ENCODE assay signal across 8 cellular contexts in the genomic region with DNA sequence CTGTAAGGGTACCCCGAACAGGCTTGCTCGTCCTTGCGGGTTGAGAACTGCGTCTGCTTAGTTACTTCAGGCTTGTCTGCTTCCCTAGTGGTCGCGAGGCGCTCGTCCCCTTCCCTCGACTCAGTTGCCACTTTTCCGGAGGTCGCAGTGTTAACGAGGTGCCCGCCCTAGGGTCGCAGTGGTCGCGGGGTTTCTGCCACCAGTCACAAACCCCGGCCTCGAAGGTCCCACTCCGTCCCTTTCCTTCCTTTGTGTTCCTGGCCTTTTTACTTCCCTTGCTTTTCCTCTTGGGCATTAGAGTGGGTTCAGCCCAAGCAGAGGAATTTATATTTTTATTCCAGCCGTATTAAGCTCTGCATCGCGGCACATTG. TPM values are rescaled to one million over a fixed set of nuclear protein-coding genes. Genes with fewer than 3 reads are reported as not detected.
DNase-seq lines count a peak whose midpoint lies in the region; ATAC-seq, FAIRE-seq and TF ChIP-seq lines count a peak whose summit lies in the region.

No MANE protein-coding gene starts in this region.

- peak overlapping the region; percentile 93 for H3K4me3 ChIP-seq in cardiac muscle cell
- peak overlapping the region; percentile 82 to 96 (median 86) for H3K4me3 ChIP-seq in HepG2 (replicated peaks in 1 of 3; ENCODE audit: insufficient read depth in 1 of 3, low read depth in 2 of 3, low read length in 3 of 3)
- peak overlapping the region; percentile 88 for H3K4me3 ChIP-seq in urinary bladder (ENCODE audit: low read depth, low read length)

- POLR2A ChIA-PET in HepG2 (lab: Yijun Ruan, JAX) = interaction anchor here (0.7 to 3.5 kb wide), 14 partner anchors 12 to 194 kb away, joined by 3 to 14 read pairs (median 4); a partner anchor contains a TSS

- H3K27ac ChIP-seq in cardiac muscle cell (peak overlapping the region; percentile 100), HepG2 (ENCODE audit: extremely low read length, insufficient read depth, low read length) (peak overlapping the region; percentile 97), urinary bladder (ENCODE audit: low read depth) (peak overlapping the region; percentile 96)

- peak overlapping the region; percentile 85 for H3K4me2 ChIP-seq in HepG2 (ENCODE audit: low read depth, low read length)

- H3K79me2 ChIP-seq in HepG2 (ENCODE audit: insufficient read depth, low read length) = peaks cover 41% of the 10 kb centered on the region

- no peak for FAIRE-seq in HepG2 (lab: Jason Lieb, UNC)
- no peak for FAIRE-seq in RCC 7860 (lab: Jason Lieb, UNC)

- peaks cover 24% of the 10 kb centered on the region for H3K36me3 Mint-ChIP-seq in activated naive CD8-positive, alpha-beta T cell treated with anti-CD3 and anti-CD28 coated beads, Interleukin-2, amount 50 U/mL, for 24 hours (ENCODE audit: low read depth)

- H3K36me3 ChIP-seq in cardiac muscle cell = peaks cover 12% of the 10 kb centered on the region
- peaks cover 5 to 22% of the 10 kb centered on the region in 2 experiments for H3K36me3 ChIP-seq in HepG2 (replicated peaks in 1 of 2; ENCODE audit: control insufficient read depth in 1 of 2, insufficient read depth in 2 of 2, low read length in 2 of 2)
- peaks cover 2% of the 10 kb centered on the region for H3K36me3 ChIP-seq in urinary bladder (ENCODE audit: insufficient read depth)

- DNase-seq in cardiac muscle cell (ENCODE audit: low read depth in 1 of 2, low spot score in 1 of 2) (no peak), left cardiac atrium (no peak), HepG2 (ENCODE audit: low spot score) (no peak), COLO668 (lab: John Stamatoyannopoulos, UW; ENCODE audit: unreplicated experiment) (no peak), RCC 7860 (ENCODE audit: low spot score) (no peak)
- no peak for DNase-seq in activated naive CD8-positive, alpha-beta T cell treated with anti-CD3 and anti-CD28 coated beads, Interleukin-2, amount 50 U/mL, for 24 hours
- no peak for DNase-seq in stimulated activated CD4-positive, alpha-beta T cell treated with anti-CD3 and anti-CD28 coated beads, Interleukin-12 subunit alpha, Interleukin-12 subunit beta, amount 100 ng/mL, for 4 hours

- peaks cover 29% of the 10 kb centered on the region for H3K4me1 Mint-ChIP-seq in activated naive CD8-positive, alpha-beta T cell treated with anti-CD3 and anti-CD28 coated beads, Interleukin-2, amount 50 U/mL, for 24 hours

- peak overlapping the region; percentile 96 for H3K4me3 Mint-ChIP-seq in activated naive CD8-positive, alpha-beta T cell treated with anti-CD3 and anti-CD28 coated beads, Interleukin-2, amount 50 U/mL, for 24 hours

- H3K27me3 ChIP-seq in cardiac muscle cell = no peaks in the 10 kb centered on the region
- H3K27me3 ChIP-seq in HepG2 (ENCODE audit: control insufficient read depth in 1 of 2, insufficient read depth in 2 of 2, low read length in 2 of 2) = no peaks in the 10 kb centered on the region; a peak in 1 of 5 replicates

- BruUV-seq in HepG2 (replicated peaks; lab: Mats Ljungman, UMichigan) = TSS peak; percentile 84

- no peak; a peak in 1 of 4 replicates for TF ChIP-seq POLR2A in HepG2 (IDR thresholded peaks at IDR 0.05; ENCODE audit: insufficient read depth in 1 of 2, low read depth in 2 of 2, low read length in 2 of 2)

- no peaks in the 10 kb centered on the region for H4K20me1 ChIP-seq in HepG2 (ENCODE audit: insufficient read depth, low read length)

- peak overlapping the region; percentile 77 for H2AFZ ChIP-seq in HepG2 (ENCODE audit: low read length)

- under 1% methylated on average over 18 of the region's 22 CpGs for WGBS in HepG2 (ENCODE audit: low lambda C conversion rate)
- WGBS in urinary bladder = under 1% methylated on average over 22 of the region's 22 CpGs

- peak overlapping the region; percentile 95 for H3K27ac Mint-ChIP-seq in activated naive CD8-positive, alpha-beta T cell treated with anti-CD3 and anti-CD28 coated beads, Interleukin-2, amount 50 U/mL, for 24 hours

- TF ChIP-seq EP300 in HepG2 (IDR thresholded peaks at IDR 0.05; ENCODE audit: low read depth in 2 of 2, low read length in 2 of 2) (no peak), HepG2 (CRISPR knock-in tag; IDR thresholded peaks at IDR 0.05; ENCODE audit: borderline replicate concordance) (no peak)

- no peak for ATAC-seq in left cardiac atrium
- ATAC-seq in activated naive CD8-positive, alpha-beta T cell treated with anti-CD3 and anti-CD28 coated beads, Interleukin-2, amount 50 U/mL, for 24 hours = no peak
- peak; percentile 28 for ATAC-seq in HepG2

- H3K27me3 Mint-ChIP-seq in activated naive CD8-positive, alpha-beta T cell treated with anti-CD3 and anti-CD28 coated beads, Interleukin-2, amount 50 U/mL, for 24 hours = no peaks in the 10 kb centered on the region

- no peaks in the 10 kb centered on the region for H3K9me3 ChIP-seq in cardiac muscle cell (ENCODE audit: low read depth)
- H3K9me3 ChIP-seq in HepG2 (ENCODE audit: low read length) = no peaks in the 10 kb centered on the region

- TF ChIP-seq CTCF in cardiac muscle cell (IDR thresholded peaks at IDR 0.05; ENCODE audit: low read depth, low read length) = no peak
- no peak for TF ChIP-seq CTCF in HepG2 (CRISPR knock-in tag; IDR thresholded peaks at IDR 0.05)

- peak; percentile 30 for TF ChIP-seq RAD21 in HepG2 (CRISPR knock-in tag; IDR thresholded peaks at IDR 0.05)

- H3K9me3 Mint-ChIP-seq in activated naive CD8-positive, alpha-beta T cell treated with anti-CD3 and anti-CD28 coated beads, Interleukin-2, amount 50 U/mL, for 24 hours = no peaks in the 10 kb centered on the region

- CTCF ChIA-PET in HepG2 (lab: Yijun Ruan, JAX; ENCODE audit: low intra/inter-chr PET ratio, low total read pairs) = interaction anchor here (1.0 kb wide), 1 partner anchor 34 kb away, joined by 3 read pairs; no protein-coding TSS in a partner anchor

- intact Hi-C loops in left cardiac atrium (cut with DNase I) (loop anchor here in 1 of 2 donors (10.0 kb wide), 1 partner anchor 241 kb away; no protein-coding TSS in a partner anchor), HepG2 (cut with micrococcal nuclease; ENCODE audit: unreplicated experiment) (no loop called here)

- in situ Hi-C loops in HepG2 (cut with HindIII; ENCODE audit: extremely low pct_ligation_motif_present, low pct_unique_long_range_greater_than_20kb) = no loop called here

- peaks cover 5% of the 10 kb centered on the region for H3K4me1 ChIP-seq in cardiac muscle cell (ENCODE audit: low read depth)
- H3K4me1 ChIP-seq in HepG2 (ENCODE audit: insufficient read depth, low read length) = peaks cover 34% of the 10 kb centered on the region
- H3K4me1 ChIP-seq in urinary bladder (ENCODE audit: insufficient read depth) = no peaks in the 10 kb centered on the region

- H3K9ac ChIP-seq in HepG2 (ENCODE audit: insufficient read depth, low read depth, low read length) = peak overlapping the region; percentile 98

RNA-seq across cellular contexts. Expression of a gene that starts 0.3 kb away (rescaled TPM):
- 23.4 and 32.7 TPM in 2 replicates for total RNA-seq in cardiac muscle cell
- 51.9 and 59.0 TPM in 2 replicates for polyA plus RNA-seq in cardiac muscle cell
- 10 to 100 TPM; 28.6 to 37.9 TPM for total RNA-seq in left cardiac atrium
- 122 and 124 TPM in 2 replicates for total RNA-seq in HepG2 (2016; rRNA removed; fragmentation: Illumina TruSeq; extraction: Trizol)
- 32.8 and 35.7 TPM in 2 replicates for total RNA-seq in HepG2 (2016; cell fraction: cytosol; rRNA removed; fragmentation: Illumina TruSeq; extraction: Trizol; ENCODE audit: low read depth)
- 119 and 122 TPM in 2 replicates for total RNA-seq in HepG2 (2016; cell fraction: insoluble cytoplasmic fraction; rRNA removed; fragmentation: Illumina TruSeq; extraction: Trizol)
- 28.2 and 37.8 TPM in 2 replicates for total RNA-seq in HepG2 (2016; cell fraction: membrane; rRNA removed; fragmentation: Illumina TruSeq; extraction: Trizol)
- 112 and 113 TPM in 2 replicates for total RNA-seq in HepG2 (2016; cell fraction: nucleus; rRNA removed; fragmentation: Illumina TruSeq; extraction: Trizol)
- polyA plus RNA-seq in HepG2 (2011; rRNA removed) = 79.4 and 89.1 TPM in 2 replicates
- 64.8 and 78.3 TPM in 2 replicates for polyA plus RNA-seq in HepG2 (2011; cell fraction: cytosol; rRNA removed)
- 303 and 416 TPM in 2 replicates for polyA plus RNA-seq in HepG2 (2011; cell fraction: nucleus; rRNA removed)
- polyA plus RNA-seq in HepG2 (2012) = 34.4 and 62.5 TPM in 2 replicates
- 17.2 and 18.1 TPM in 2 replicates for polyA plus RNA-seq in HepG2 (2016; cell fraction: cytosol; fragmentation: Illumina TruSeq; extraction: Trizol; ENCODE audit: low read depth)
- polyA plus RNA-seq in HepG2 (2016; cell fraction: insoluble cytoplasmic fraction; fragmentation: Illumina TruSeq; extraction: Trizol; ENCODE audit: low read depth) = 81.2 and 85.9 TPM in 2 replicates
- polyA plus RNA-seq in HepG2 (2016; cell fraction: membrane; fragmentation: Illumina TruSeq; extraction: Trizol; ENCODE audit: low read depth) = 16.9 and 17.7 TPM in 2 replicates
- polyA plus RNA-seq in HepG2 (2016; cell fraction: nucleus; fragmentation: Illumina TruSeq; extraction: Trizol; ENCODE audit: insufficient read depth, low read depth) = 226 and 250 TPM in 2 replicates
- 91.6 and 267 TPM in 2 replicates for polyA minus RNA-seq in HepG2 (2011; rRNA and poly(A)+ RNA removed; ENCODE audit: low replicate concordance)
- 23.6 and 24.5 TPM in 2 replicates for polyA minus RNA-seq in HepG2 (2011; cell fraction: cytosol; rRNA and poly(A)+ RNA removed)
- polyA minus RNA-seq in HepG2 (2011; cell fraction: nucleus; rRNA and poly(A)+ RNA removed) = 69.2 and 70.3 TPM in 2 replicates
- total RNA-seq in urinary bladder = 36.6 TPM
- 40.2 TPM for polyA plus RNA-seq in urinary bladder

RNA-seq across cellular contexts. Expression of a gene that starts 23.0 kb away (rescaled TPM):
- 91.3 and 109 TPM in 2 replicates for total RNA-seq in cardiac muscle cell
- 485 and 542 TPM in 2 replicates for polyA plus RNA-seq in cardiac muscle cell
- total RNA-seq in left cardiac atrium = 100 to 1,000 TPM; 231 to 246 TPM
- total RNA-seq in HepG2 (2016; rRNA removed; fragmentation: Illumina TruSeq; extraction: Trizol) = 553 and 842 TPM in 2 replicates
- 162 and 178 TPM in 2 replicates for total RNA-seq in HepG2 (2016; cell fraction: cytosol; rRNA removed; fragmentation: Illumina TruSeq; extraction: Trizol; ENCODE audit: low read depth)
- total RNA-seq in HepG2 (2016; cell fraction: insoluble cytoplasmic fraction; rRNA removed; fragmentation: Illumina TruSeq; extraction: Trizol) = 553 and 885 TPM in 2 replicates
- 469 and 483 TPM in 2 replicates for total RNA-seq in HepG2 (2016; cell fraction: membrane; rRNA removed; fragmentation: Illumina TruSeq; extraction: Trizol)
- total RNA-seq in HepG2 (2016; cell fraction: nucleus; rRNA removed; fragmentation: Illumina TruSeq; extraction: Trizol) = 195 and 213 TPM in 2 replicates
- polyA plus RNA-seq in HepG2 (2011; rRNA removed) = 252 and 337 TPM in 2 replicates
- 69.8 and 103 TPM in 2 replicates for polyA plus RNA-seq in HepG2 (2011; cell fraction: cytosol; rRNA removed)
- polyA plus RNA-seq in HepG2 (2011; cell fraction: nucleus; rRNA removed) = 25.8 and 30.1 TPM in 2 replicates
- polyA plus RNA-seq in HepG2 (2012) = 289 and 643 TPM in 2 replicates
- 377 and 391 TPM in 2 replicates for polyA plus RNA-seq in HepG2 (2016; cell fraction: cytosol; fragmentation: Illumina TruSeq; extraction: Trizol; ENCODE audit: low read depth)
- polyA plus RNA-seq in HepG2 (2016; cell fraction: insoluble cytoplasmic fraction; fragmentation: Illumina TruSeq; extraction: Trizol; ENCODE audit: low read depth) = 1,249 and 1,398 TPM in 2 replicates
- polyA plus RNA-seq in HepG2 (2016; cell fraction: membrane; fragmentation: Illumina TruSeq; extraction: Trizol; ENCODE audit: low read depth) = 612 and 621 TPM in 2 replicates
- polyA plus RNA-seq in HepG2 (2016; cell fraction: nucleus; fragmentation: Illumina TruSeq; extraction: Trizol; ENCODE audit: insufficient read depth, low read depth) = 448 and 485 TPM in 2 replicates
- polyA minus RNA-seq in HepG2 (2011; rRNA and poly(A)+ RNA removed; ENCODE audit: low replicate concordance) = 78.7 and 95.4 TPM in 2 replicates
- 255 and 261 TPM in 2 replicates for polyA minus RNA-seq in HepG2 (2011; cell fraction: cytosol; rRNA and poly(A)+ RNA removed)
- 42.5 and 63.9 TPM in 2 replicates for polyA minus RNA-seq in HepG2 (2011; cell fraction: nucleus; rRNA and poly(A)+ RNA removed)
- total RNA-seq in urinary bladder = 150 TPM
- polyA plus RNA-seq in urinary bladder = 98.3 TPM

RNA-seq across cellular contexts. Expression of a gene that starts 51.5 kb away (rescaled TPM):
- total RNA-seq in cardiac muscle cell = 175 and 209 TPM in 2 replicates
- 136 and 201 TPM in 2 replicates for polyA plus RNA-seq in cardiac muscle cell
- 10 to 100 TPM; 16.4 to 19.7 TPM for total RNA-seq in left cardiac atrium
- 237 and 256 TPM in 2 replicates for total RNA-seq in HepG2 (2016; rRNA removed; fragmentation: Illumina TruSeq; extraction: Trizol)
- 86.3 and 92.6 TPM in 2 replicates for total RNA-seq in HepG2 (2016; cell fraction: cytosol; rRNA removed; fragmentation: Illumina TruSeq; extraction: Trizol; ENCODE audit: low read depth)
- 209 and 270 TPM in 2 replicates for total RNA-seq in HepG2 (2016; cell fraction: insoluble cytoplasmic fraction; rRNA removed; fragmentation: Illumina TruSeq; extraction: Trizol)
- total RNA-seq in HepG2 (2016; cell fraction: membrane; rRNA removed; fragmentation: Illumina TruSeq; extraction: Trizol) = 67.0 and 88.4 TPM in 2 replicates
- total RNA-seq in HepG2 (2016; cell fraction: nucleus; rRNA removed; fragmentation: Illumina TruSeq; extraction: Trizol) = 98.2 and 106 TPM in 2 replicates
- 32.1 and 43.3 TPM in 2 replicates for polyA plus RNA-seq in HepG2 (2011; rRNA removed)
- 92.3 and 100 TPM in 2 replicates for polyA plus RNA-seq in HepG2 (2011; cell fraction: cytosol; rRNA removed)
- 38.5 and 41.1 TPM in 2 replicates for polyA plus RNA-seq in HepG2 (2011; cell fraction: nucleus; rRNA removed)
- 103 and 127 TPM in 2 replicates for polyA plus RNA-seq in HepG2 (2012)
- polyA plus RNA-seq in HepG2 (2016; cell fraction: cytosol; fragmentation: Illumina TruSeq; extraction: Trizol; ENCODE audit: low read depth) = 83.0 and 101 TPM in 2 replicates
- polyA plus RNA-seq in HepG2 (2016; cell fraction: insoluble cytoplasmic fraction; fragmentation: Illumina TruSeq; extraction: Trizol; ENCODE audit: low read depth) = 221 and 271 TPM in 2 replicates
- 58.3 and 84.5 TPM in 2 replicates for polyA plus RNA-seq in HepG2 (2016; cell fraction: membrane; fragmentation: Illumina TruSeq; extraction: Trizol; ENCODE audit: low read depth)
- 169 and 181 TPM in 2 replicates for polyA plus RNA-seq in HepG2 (2016; cell fraction: nucleus; fragmentation: Illumina TruSeq; extraction: Trizol; ENCODE audit: insufficient read depth, low read depth)
- polyA minus RNA-seq in HepG2 (2011; rRNA and poly(A)+ RNA removed; ENCODE audit: low replicate concordance) = 28.4 and 46.4 TPM in 2 replicates
- 50.6 and 65.7 TPM in 2 replicates for polyA minus RNA-seq in HepG2 (2011; cell fraction: cytosol; rRNA and poly(A)+ RNA removed)
- 30.4 and 32.2 TPM in 2 replicates for polyA minus RNA-seq in HepG2 (2011; cell fraction: nucleus; rRNA and poly(A)+ RNA removed)
- total RNA-seq in urinary bladder = 49.8 TPM
- 43.9 TPM for polyA plus RNA-seq in urinary bladder

RNA-seq across cellular contexts. Expression of a gene that starts 55.6 kb away (rescaled TPM):
- total RNA-seq in cardiac muscle cell = 33.5 and 35.3 TPM in 2 replicates
- 25.6 and 30.0 TPM in 2 replicates for polyA plus RNA-seq in cardiac muscle cell
- 10 to 100 TPM; 23.0 to 24.5 TPM for total RNA-seq in left cardiac atrium
- total RNA-seq in HepG2 (2016; rRNA removed; fragmentation: Illumina TruSeq; extraction: Trizol) = 20.9 and 28.4 TPM in 2 replicates
- total RNA-seq in HepG2 (2016; cell fraction: cytosol; rRNA removed; fragmentation: Illumina TruSeq; extraction: Trizol; ENCODE audit: low read depth) = 27.6 and 36.0 TPM in 2 replicates
- total RNA-seq in HepG2 (2016; cell fraction: insoluble cytoplasmic fraction; rRNA removed; fragmentation: Illumina TruSeq; extraction: Trizol) = 19.3 and 27.1 TPM in 2 replicates
- 16.9 and 18.9 TPM in 2 replicates for total RNA-seq in HepG2 (2016; cell fraction: membrane; rRNA removed; fragmentation: Illumina TruSeq; extraction: Trizol)
- total RNA-seq in HepG2 (2016; cell fraction: nucleus; rRNA removed; fragmentation: Illumina TruSeq; extraction: Trizol) = 36.9 and 38.2 TPM in 2 replicates
- 43.7 and 50.1 TPM in 2 replicates for polyA plus RNA-seq in HepG2 (2011; rRNA removed)
- polyA plus RNA-seq in HepG2 (2011; cell fraction: cytosol; rRNA removed) = 13.5 and 14.0 TPM in 2 replicates
- 250 and 284 TPM in 2 replicates for polyA plus RNA-seq in HepG2 (2011; cell fraction: nucleus; rRNA removed)
- polyA plus RNA-seq in HepG2 (2012) = 35.6 and 46.6 TPM in 2 replicates
- polyA plus RNA-seq in HepG2 (2016; cell fraction: cytosol; fragmentation: Illumina TruSeq; extraction: Trizol; ENCODE audit: low read depth) = 2.6 and 2.9 TPM in 2 replicates
- 14.5 and 18.7 TPM in 2 replicates for polyA plus RNA-seq in HepG2 (2016; cell fraction: insoluble cytoplasmic fraction; fragmentation: Illumina TruSeq; extraction: Trizol; ENCODE audit: low read depth)
- 7.5 and 8.4 TPM in 2 replicates for polyA plus RNA-seq in HepG2 (2016; cell fraction: membrane; fragmentation: Illumina TruSeq; extraction: Trizol; ENCODE audit: low read depth)
- polyA plus RNA-seq in HepG2 (2016; cell fraction: nucleus; fragmentation: Illumina TruSeq; extraction: Trizol; ENCODE audit: insufficient read depth, low read depth) = 131 and 138 TPM in 2 replicates
- polyA minus RNA-seq in HepG2 (2011; rRNA and poly(A)+ RNA removed; ENCODE audit: low replicate concordance) = 45.8 and 47.5 TPM in 2 replicates
- 11.4 and 16.5 TPM in 2 replicates for polyA minus RNA-seq in HepG2 (2011; cell fraction: cytosol; rRNA and poly(A)+ RNA removed)
- 60.0 and 81.4 TPM in 2 replicates for polyA minus RNA-seq in HepG2 (2011; cell fraction: nucleus; rRNA and poly(A)+ RNA removed)
- 15.5 TPM for total RNA-seq in urinary bladder
- 29.7 TPM for polyA plus RNA-seq in urinary bladder

RNA-seq across cellular contexts. Expression of a gene that starts 55.9 kb away (rescaled TPM):
- total RNA-seq in cardiac muscle cell (64.8 and 81.6 TPM in 2 replicates), left cardiac atrium (100 to 1,000 TPM in 1 of 2 donors, 10 to 100 TPM in 1; 85.4 to 103 TPM), HepG2 (2016; rRNA removed; fragmentation: Illumina TruSeq; extraction: Trizol) (162 and 184 TPM in 2 replicates), urinary bladder (27.0 TPM)
- polyA plus RNA-seq in cardiac muscle cell (179 and 198 TPM in 2 replicates), HepG2 (2011; rRNA removed) (94.2 and 97.0 TPM in 2 replicates), urinary bladder (51.8 TPM)
- total RNA-seq in HepG2 (2016; cell fraction: cytosol; rRNA removed; fragmentation: Illumina TruSeq; extraction: Trizol; ENCODE audit: low read depth) = 134 and 137 TPM in 2 replicates
- total RNA-seq in HepG2 (2016; cell fraction: insoluble cytoplasmic fraction; rRNA removed; fragmentation: Illumina TruSeq; extraction: Trizol) = 167 and 201 TPM in 2 replicates
- total RNA-seq in HepG2 (2016; cell fraction: membrane; rRNA removed; fragmentation: Illumina TruSeq; extraction: Trizol) = 80.5 and 88.4 TPM in 2 replicates
- total RNA-seq in HepG2 (2016; cell fraction: nucleus; rRNA removed; fragmentation: Illumina TruSeq; extraction: Trizol) = 68.8 and 73.8 TPM in 2 replicates
- 87.2 and 95.5 TPM in 2 replicates for polyA plus RNA-seq in HepG2 (2011; cell fraction: cytosol; rRNA removed)
- 63.3 and 73.0 TPM in 2 replicates for polyA plus RNA-seq in HepG2 (2011; cell fraction: nucleus; rRNA removed)
- polyA plus RNA-seq in HepG2 (2012) = 72.9 and 76.0 TPM in 2 replicates
- 45.6 and 49.3 TPM in 2 replicates for polyA plus RNA-seq in HepG2 (2016; cell fraction: cytosol; fragmentation: Illumina TruSeq; extraction: Trizol; ENCODE audit: low read depth)
- 166 and 186 TPM in 2 replicates for polyA plus RNA-seq in HepG2 (2016; cell fraction: insoluble cytoplasmic fraction; fragmentation: Illumina TruSeq; extraction: Trizol; ENCODE audit: low read depth)
- 55.3 and 55.7 TPM in 2 replicates for polyA plus RNA-seq in HepG2 (2016; cell fraction: membrane; fragmentation: Illumina TruSeq; extraction: Trizol; ENCODE audit: low read depth)
- 89.9 and 111 TPM in 2 replicates for polyA plus RNA-seq in HepG2 (2016; cell fraction: nucleus; fragmentation: Illumina TruSeq; extraction: Trizol; ENCODE audit: insufficient read depth, low read depth)
- polyA minus RNA-seq in HepG2 (2011; rRNA and poly(A)+ RNA removed; ENCODE audit: low replicate concordance) = 59.7 and 76.4 TPM in 2 replicates
- polyA minus RNA-seq in HepG2 (2011; cell fraction: cytosol; rRNA and poly(A)+ RNA removed) = 39.8 and 44.1 TPM in 2 replicates
- polyA minus RNA-seq in HepG2 (2011; cell fraction: nucleus; rRNA and poly(A)+ RNA removed) = 72.5 and 79.3 TPM in 2 replicates
